ENCODE assay signal across 8 cellular contexts in the genomic region with DNA sequence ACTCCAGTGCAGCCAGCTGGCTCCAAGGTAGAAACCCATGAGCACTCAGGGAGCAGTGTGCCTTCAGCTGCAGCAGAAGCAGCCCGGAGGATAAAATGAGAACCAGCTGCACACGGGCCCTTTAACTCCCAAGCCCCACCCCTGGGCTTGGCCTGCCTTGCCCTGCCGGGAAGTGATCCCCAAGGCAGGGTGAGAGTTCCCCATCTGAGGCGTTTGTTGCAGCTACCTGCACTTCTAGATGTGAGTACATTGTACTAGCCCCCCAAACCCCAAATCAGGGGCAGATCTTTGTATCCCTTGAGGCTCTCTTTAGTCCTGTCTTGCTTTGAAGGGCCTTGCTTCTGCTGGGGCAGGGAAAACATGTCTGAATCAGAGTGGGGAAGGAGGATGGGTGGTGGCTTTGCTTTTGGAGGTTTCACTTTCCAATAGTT. TPM values are rescaled to one million over a fixed set of nuclear protein-coding genes. Genes with fewer than 3 reads are reported as not detected.
DNase-seq lines count a peak whose midpoint lies in the region; ATAC-seq and TF ChIP-seq lines count a peak whose summit lies in the region.

A gene (plus strand): TSS at position 192 of the 431 bp plus-strand sequence. CDS start 10,088 bp downstream, outside the sequence.

- H3K27me3 Mint-ChIP-seq in Caco-2 (ENCODE audit: insufficient read depth, unreplicated experiment) = no peaks in the 10 kb centered on the region
- H3K27me3 Mint-ChIP-seq in brain = no peaks in the 10 kb centered on the region

- H3K9me3 Mint-ChIP-seq in Caco-2 (ENCODE audit: unreplicated experiment) = no peaks in the 10 kb centered on the region
- H3K9me3 Mint-ChIP-seq in brain = peaks cover 0 to 4% (median 0%) of the 10 kb centered on the region in 5 experiments

- H3K27ac Mint-ChIP-seq in Caco-2 (ENCODE audit: unreplicated experiment) = no peak within 1 kb of the TSS
- peak within 1 kb of the TSS; percentile 61 to 96 (median 84) for H3K27ac Mint-ChIP-seq in brain

- no peak for ATAC-seq in GM18858 (IDR thresholded peaks at IDR 0.05; ENCODE audit: unreplicated experiment)

- POLR2A ChIA-PET in Caco-2 (lab: Charles Lee) = no interaction called here

- H3K36me3 Mint-ChIP-seq in Caco-2 (ENCODE audit: insufficient read depth, unreplicated experiment) = peaks cover 47% of the 10 kb centered on the region
- peaks cover 29% of the 10 kb centered on the region for H3K36me3 Mint-ChIP-seq in brain

- WGBS in spleen, 5 donors = 0 to 5% (median 0%) methylated on average over 4 of the region's 4 CpGs

- H3K4me1 ChIP-seq in Caco-2 (peaks cover 16% of the 10 kb centered on the region), spleen (peaks cover 53 to 93% (median 86%) of the 10 kb centered on the region in 6 donors)

- H3K4me1 Mint-ChIP-seq in Caco-2 (ENCODE audit: low read depth, unreplicated experiment) (peaks cover 23% of the 10 kb centered on the region), brain (peaks cover 70% of the 10 kb centered on the region)

- DNase-seq in Caco-2 (no peak), HL-60 (ENCODE audit: low read depth in 1 of 2, low spot score in 1 of 2) (peak in 1 of 2 experiments; percentile 75), SKM-1 treated with dmso at 0.1 percent for 144 hours (lab: John Stamatoyannopoulos, UW; ENCODE audit: unreplicated experiment) (peak; percentile 64), iris pigment epithelial cell (ENCODE audit: low read depth) (peak; percentile 70), spleen (peak; percentile 92), NCI-H1092 (lab: John Stamatoyannopoulos, UW) (no peak)

- CTCF ChIA-PET in Caco-2 (lab: Charles Lee) = interaction anchor here (2.4 kb wide), 1 partner anchor 28 kb away, joined by 9 read pairs; no protein-coding TSS in a partner anchor

- TF ChIP-seq POLR2A in spleen (IDR thresholded peaks at IDR 0.05) = no peak

- H3K4me3 ChIP-seq in Caco-2 (ENCODE audit: low read depth, low read length) (peak within 1 kb of the TSS; percentile 29), HL-60 (replicated peaks; ENCODE audit: insufficient read depth, low read length) (peak within 1 kb of the TSS; percentile 46), spleen (peak within 1 kb of the TSS; percentile 53 to 93 (median 86))

- H3K27ac ChIP-seq in HL-60 (replicated peaks) (no peak within 1 kb of the TSS), spleen (peak within 1 kb of the TSS; percentile 86 to 95 (median 90))

- no peaks in the 10 kb centered on the region for H3K27me3 ChIP-seq in Caco-2 (replicated peaks; ENCODE audit: control insufficient read depth, insufficient read depth, low read length)
- H3K27me3 ChIP-seq in HL-60 (ENCODE audit: insufficient read depth, poor library complexity, severe bottlenecking) = no peaks in the 10 kb centered on the region
- no peaks in the 10 kb centered on the region for H3K27me3 ChIP-seq in spleen (replicated peaks in 1 of 7)

- BruUV-seq in Caco-2 (replicated peaks; lab: Mats Ljungman, UMichigan) = no TSS peak

- H3K4me3 Mint-ChIP-seq in Caco-2 (ENCODE audit: unreplicated experiment) (peak within 1 kb of the TSS; percentile 29), brain (peak within 1 kb of the TSS; percentile 66 to 92 (median 79))

- TF ChIP-seq CTCF in Caco-2 (IDR thresholded peaks at IDR 0.05; ENCODE audit: insufficient read depth in 1 of 2, low read depth in 1 of 2, low read length in 1 of 2, severe bottlenecking in 1 of 2, unreplicated experiment in 1 of 2) (no peak), HL-60 (IDR thresholded peaks at IDR 0.05; ENCODE audit: insufficient read depth, low read length) (no peak), brain (conservative IDR thresholded peaks at IDR 0.05) (no peak), spleen (IDR thresholded peaks at IDR 0.05 in 8 of 11, conservative IDR thresholded peaks at IDR 0.05 in 3 of 11) (no peak)

- H3K36me3 ChIP-seq in Caco-2 (ENCODE audit: control insufficient read depth, insufficient read depth, low read length) = no peaks in the 10 kb centered on the region; the same call in 1 of the 2 replicates
- peaks cover 0 to 34% (median 13%) of the 10 kb centered on the region in 6 donors for H3K36me3 ChIP-seq in spleen

- intact Hi-C loops in Caco-2 (cut with micrococcal nuclease; ENCODE audit: unreplicated experiment) (no loop called here), spleen (cut with DNase I; ENCODE audit: low total_unique reads) (no loop called here)

- H3K9me3 ChIP-seq in Caco-2 = no peaks in the 10 kb centered on the region
- no peaks in the 10 kb centered on the region for H3K9me3 ChIP-seq in spleen

RNA-seq across cellular contexts. Expression of the gene that starts here (rescaled TPM):
- total RNA-seq in Caco-2 (2022) (62.9 and 72.5 TPM in 2 replicates), spleen (100 to 1,000 TPM; 103 to 200 (median 160) TPM)
- polyA plus RNA-seq in brain (ENCODE audit: insufficient read depth, low read depth, low replicate concordance) (31.7 TPM), spleen (100 to 1,000 TPM in 1 of 3 donors, 10 to 100 TPM in 2; 72.3 to 153 (median 90.9) TPM)

Comparison
In these comparisons a context has a peak if more than half of its experiments do, and no peak if none do; other contexts are left out.
1. DNase-seq: peak in SKM-1 treated with dmso at 0.1 percent for 144 hours (single experiment), iris pigment epithelial cell (single experiment) and spleen (single experiment); none in Caco-2 (0 of 2) and NCI-H1092 (single experiment).
2. H3K4me3 ChIP-seq: peak in every context shown above with its lines; median percentile 86 in spleen; 46 in HL-60; 29 in Caco-2.